ENCODE assay signal across 1 cellular context in the genomic region with DNA sequence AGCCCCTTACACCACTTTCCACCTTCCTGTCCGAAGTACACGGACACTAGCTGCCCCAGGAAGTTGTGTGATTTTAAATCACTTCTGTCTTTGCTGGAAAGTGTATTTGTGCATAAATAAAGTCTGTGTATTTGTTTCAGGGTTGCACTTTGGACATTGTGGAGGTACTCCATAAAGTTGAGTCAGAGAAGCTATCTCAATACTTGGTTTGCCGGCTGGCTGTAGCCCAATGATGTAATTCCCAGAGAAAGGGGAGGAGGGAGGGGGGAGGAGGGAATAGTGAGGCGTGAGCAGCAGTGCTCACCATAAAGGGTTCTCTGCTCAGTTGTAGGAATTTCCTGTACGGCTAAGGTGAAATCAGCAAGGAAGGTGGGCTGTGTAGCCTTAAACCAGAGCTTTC.
TF ChIP-seq lines count a peak whose summit lies in the region.

No MANE protein-coding gene starts in this region.

TF ChIP-seq in liver, 16 proteins besides CTCF, POLR2A, EP300 and RAD21:
- peak; percentile 85 to 87 for TF ChIP-seq JUND (IDR thresholded peaks at IDR 0.05)
- TF ChIP-seq, protein P1, sequence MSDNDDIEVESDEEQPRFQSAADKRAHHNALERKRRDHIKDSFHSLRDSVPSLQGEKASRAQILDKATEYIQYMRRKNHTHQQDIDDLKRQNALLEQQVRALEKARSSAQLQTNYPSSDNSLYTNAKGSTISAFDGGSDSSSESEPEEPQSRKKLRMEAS (IDR thresholded peaks at IDR 0.05) = peak; percentile 80
- TF ChIP-seq NR2F2 (IDR thresholded peaks at IDR 0.05) = no peak
- TF ChIP-seq, protein P2, sequence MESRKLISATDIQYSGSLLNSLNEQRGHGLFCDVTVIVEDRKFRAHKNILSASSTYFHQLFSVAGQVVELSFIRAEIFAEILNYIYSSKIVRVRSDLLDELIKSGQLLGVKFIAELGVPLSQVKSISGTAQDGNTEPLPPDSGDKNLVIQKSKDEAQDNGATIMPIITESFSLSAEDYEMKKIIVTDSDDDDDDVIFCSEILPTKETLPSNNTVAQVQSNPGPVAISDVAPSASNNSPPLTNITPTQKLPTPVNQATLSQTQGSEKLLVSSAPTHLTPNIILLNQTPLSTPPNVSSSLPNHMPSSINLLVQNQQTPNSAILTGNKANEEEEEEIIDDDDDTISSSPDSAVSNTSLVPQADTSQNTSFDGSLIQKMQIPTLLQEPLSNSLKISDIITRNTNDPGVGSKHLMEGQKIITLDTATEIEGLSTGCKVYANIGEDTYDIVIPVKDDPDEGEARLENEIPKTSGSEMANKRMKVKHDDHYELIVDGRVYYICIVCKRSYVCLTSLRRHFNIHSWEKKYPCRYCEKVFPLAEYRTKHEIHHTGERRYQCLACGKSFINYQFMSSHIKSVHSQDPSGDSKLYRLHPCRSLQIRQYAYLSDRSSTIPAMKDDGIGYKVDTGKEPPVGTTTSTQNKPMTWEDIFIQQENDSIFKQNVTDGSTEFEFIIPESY (IDR thresholded peaks at IDR 0.05) = no peak
- peak; percentile 89 to 94 for TF ChIP-seq HNF4A (conservative IDR thresholded peaks at IDR 0.05)
- TF ChIP-seq FOXA2 (IDR thresholded peaks at IDR 0.05) = no peak
- TF ChIP-seq FOXA1 (IDR thresholded peaks at IDR 0.05) = no peak
- peak in 1 of 2 donors; percentile 53 for TF ChIP-seq GABPA (IDR thresholded peaks at IDR 0.05 in 1 of 2, conservative IDR thresholded peaks at IDR 0.05 in 1 of 2)
- TF ChIP-seq HNF4G (IDR thresholded peaks at IDR 0.05) = peak; percentile 76
- TF ChIP-seq, protein P3, sequence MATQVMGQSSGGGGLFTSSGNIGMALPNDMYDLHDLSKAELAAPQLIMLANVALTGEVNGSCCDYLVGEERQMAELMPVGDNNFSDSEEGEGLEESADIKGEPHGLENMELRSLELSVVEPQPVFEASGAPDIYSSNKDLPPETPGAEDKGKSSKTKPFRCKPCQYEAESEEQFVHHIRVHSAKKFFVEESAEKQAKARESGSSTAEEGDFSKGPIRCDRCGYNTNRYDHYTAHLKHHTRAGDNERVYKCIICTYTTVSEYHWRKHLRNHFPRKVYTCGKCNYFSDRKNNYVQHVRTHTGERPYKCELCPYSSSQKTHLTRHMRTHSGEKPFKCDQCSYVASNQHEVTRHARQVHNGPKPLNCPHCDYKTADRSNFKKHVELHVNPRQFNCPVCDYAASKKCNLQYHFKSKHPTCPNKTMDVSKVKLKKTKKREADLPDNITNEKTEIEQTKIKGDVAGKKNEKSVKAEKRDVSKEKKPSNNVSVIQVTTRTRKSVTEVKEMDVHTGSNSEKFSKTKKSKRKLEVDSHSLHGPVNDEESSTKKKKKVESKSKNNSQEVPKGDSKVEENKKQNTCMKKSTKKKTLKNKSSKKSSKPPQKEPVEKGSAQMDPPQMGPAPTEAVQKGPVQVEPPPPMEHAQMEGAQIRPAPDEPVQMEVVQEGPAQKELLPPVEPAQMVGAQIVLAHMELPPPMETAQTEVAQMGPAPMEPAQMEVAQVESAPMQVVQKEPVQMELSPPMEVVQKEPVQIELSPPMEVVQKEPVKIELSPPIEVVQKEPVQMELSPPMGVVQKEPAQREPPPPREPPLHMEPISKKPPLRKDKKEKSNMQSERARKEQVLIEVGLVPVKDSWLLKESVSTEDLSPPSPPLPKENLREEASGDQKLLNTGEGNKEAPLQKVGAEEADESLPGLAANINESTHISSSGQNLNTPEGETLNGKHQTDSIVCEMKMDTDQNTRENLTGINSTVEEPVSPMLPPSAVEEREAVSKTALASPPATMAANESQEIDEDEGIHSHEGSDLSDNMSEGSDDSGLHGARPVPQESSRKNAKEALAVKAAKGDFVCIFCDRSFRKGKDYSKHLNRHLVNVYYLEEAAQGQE (IDR thresholded peaks at IDR 0.05) = peak; percentile 12
- TF ChIP-seq EGR1 (IDR thresholded peaks at IDR 0.05; ENCODE audit: low read depth in 2 of 2) = peak; percentile 15 to 25
- TF ChIP-seq, protein P4, sequence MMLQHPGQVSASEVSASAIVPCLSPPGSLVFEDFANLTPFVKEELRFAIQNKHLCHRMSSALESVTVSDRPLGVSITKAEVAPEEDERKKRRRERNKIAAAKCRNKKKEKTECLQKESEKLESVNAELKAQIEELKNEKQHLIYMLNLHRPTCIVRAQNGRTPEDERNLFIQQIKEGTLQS (IDR thresholded peaks at IDR 0.05) = peak; percentile 90
- TF ChIP-seq RXRA (IDR thresholded peaks at IDR 0.05) = peak; percentile 79 to 88
- TF ChIP-seq TAF1 (conservative IDR thresholded peaks at IDR 0.05) = no peak
- TF ChIP-seq YY1 (IDR thresholded peaks at IDR 0.05) = peak; percentile 41
- peak; percentile 95 for TF ChIP-seq SP1 (IDR thresholded peaks at IDR 0.05)
